Comparison of ENCODE assay signal across 1 cellular context in the genomic region with DNA sequence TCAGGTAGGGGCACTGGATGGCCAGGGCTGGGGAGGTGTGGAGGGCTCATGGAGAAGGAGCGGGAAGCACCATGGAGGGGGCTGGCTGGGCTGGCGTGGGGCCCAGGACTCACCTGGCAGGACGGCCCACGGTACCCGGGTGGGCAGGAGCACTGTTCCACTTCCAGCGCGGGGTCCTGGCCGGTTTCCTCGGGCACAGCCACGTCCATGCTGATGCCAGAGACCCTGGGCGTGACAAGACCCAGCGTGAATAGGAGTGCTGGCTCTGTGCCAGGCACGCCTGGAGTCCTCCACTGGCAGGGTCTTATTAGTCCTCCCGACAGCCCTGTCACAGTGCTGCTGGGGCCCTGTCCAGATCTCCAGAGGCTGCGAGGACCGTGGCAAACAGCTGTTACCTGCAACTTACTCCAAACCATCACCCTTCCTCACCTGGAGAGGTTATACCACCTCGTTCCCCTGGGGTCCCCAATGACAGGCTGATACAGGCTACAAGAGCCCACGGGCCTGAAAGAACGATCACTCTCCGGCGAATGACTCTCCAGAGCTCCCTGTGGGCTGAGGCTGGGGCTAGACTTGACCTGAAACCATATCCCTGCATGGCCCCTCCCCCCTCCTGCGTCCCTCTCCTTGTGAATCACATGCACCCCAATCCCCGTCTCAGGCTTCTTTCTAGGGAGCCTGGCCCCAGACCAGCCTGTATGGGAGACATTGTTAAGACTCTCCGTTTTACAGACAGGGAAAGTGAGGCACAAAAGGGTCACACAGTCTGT.
TF ChIP-seq lines count a peak whose summit lies in the region.

No MANE protein-coding gene starts in this region.

TF ChIP-seq in H1, 55 proteins besides CTCF, POLR2A, EP300 and RAD21:
- TF ChIP-seq, protein P1, sequence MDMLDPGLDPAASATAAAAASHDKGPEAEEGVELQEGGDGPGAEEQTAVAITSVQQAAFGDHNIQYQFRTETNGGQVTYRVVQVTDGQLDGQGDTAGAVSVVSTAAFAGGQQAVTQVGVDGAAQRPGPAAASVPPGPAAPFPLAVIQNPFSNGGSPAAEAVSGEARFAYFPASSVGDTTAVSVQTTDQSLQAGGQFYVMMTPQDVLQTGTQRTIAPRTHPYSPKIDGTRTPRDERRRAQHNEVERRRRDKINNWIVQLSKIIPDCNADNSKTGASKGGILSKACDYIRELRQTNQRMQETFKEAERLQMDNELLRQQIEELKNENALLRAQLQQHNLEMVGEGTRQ (IDR thresholded peaks at IDR 0.05; ENCODE audit: low read length), result no peak
- TF ChIP-seq SIRT6 (IDR thresholded peaks at IDR 0.05; ENCODE audit: low read length), result no peak
- TF ChIP-seq POU5F1 (IDR thresholded peaks at IDR 0.05; ENCODE audit: low read depth, low read length), result no peak
- no peak for TF ChIP-seq SP4 (IDR thresholded peaks at IDR 0.05; ENCODE audit: low read length)
- TF ChIP-seq TAF7 (optimal IDR thresholded peaks at IDR 0.05; ENCODE audit: borderline replicate concordance, low read depth, low read length), result no peak
- no peak for TF ChIP-seq SRF (IDR thresholded peaks at IDR 0.05; ENCODE audit: low read depth, low read length)
- no peak for TF ChIP-seq PHF8 (conservative IDR thresholded peaks at IDR 0.05; ENCODE audit: low read depth, low read length)
- TF ChIP-seq TAF1 (IDR thresholded peaks at IDR 0.05; ENCODE audit: low read depth, low read length), result no peak
- no peak for TF ChIP-seq SP2 (IDR thresholded peaks at IDR 0.05; ENCODE audit: low read length)
- no peak for TF ChIP-seq BCL11A (IDR thresholded peaks at IDR 0.05; ENCODE audit: low read depth in 2 of 2, low read length in 2 of 2)
- TF ChIP-seq CEBPB (IDR thresholded peaks at IDR 0.05; ENCODE audit: low read depth, low read length), result no peak
- no peak for TF ChIP-seq SP1 (IDR thresholded peaks at IDR 0.05; ENCODE audit: low read depth, low read length)
- no peak for TF ChIP-seq TCF12 (IDR thresholded peaks at IDR 0.05; ENCODE audit: low read depth, low read length)
- TF ChIP-seq POLR2AphosphoS5 (IDR thresholded peaks at IDR 0.05; ENCODE audit: low read depth, low read length), result no peak
- TF ChIP-seq CTBP2 (IDR thresholded peaks at IDR 0.05; ENCODE audit: borderline replicate concordance, insufficient read depth, insufficient read length, low read length), result no peak
- no peak for TF ChIP-seq JUN (IDR thresholded peaks at IDR 0.05; ENCODE audit: low read depth, low read length)
